9 cellular contexts compared by ENCODE assay signal in genomic region chr17:37570527-37571093, GRCh38. TPM values are rescaled to one million over a fixed set of nuclear protein-coding genes. Genes with fewer than 3 reads are reported as not detected.
DNase-seq lines count a peak whose midpoint lies in the region; ATAC-seq and TF ChIP-seq lines count a peak whose summit lies in the region.
"Had no signal": no experiment of that assay in that cellular context is flagged by ENCODE, and none has a peak within 500 bp of the region (broad histone marks: within the 10 kb centered on the region; RNA-seq: fewer than 3 reads in every experiment).

No MANE protein-coding gene starts in this region.

- TF ChIP-seq POLR2A in esophagus muscularis mucosa (IDR thresholded peaks at IDR 0.05; ENCODE audit: low read depth) = no peak

- H3K4me3 ChIP-seq in MG63 (no peak overlapping the region), esophagus muscularis mucosa (no peak overlapping the region)

- intact Hi-C loops in esophagus muscularis mucosa (cut with DNase I) = no loop called here

- no peak for ATAC-seq in GM21737 (IDR thresholded peaks at IDR 0.05; ENCODE audit: unreplicated experiment)
- no peak for ATAC-seq in GM21526 (IDR thresholded peaks at IDR 0.05; ENCODE audit: low FRiP score, unreplicated experiment)

- peak; percentile 6 for DNase-seq in NCI-H345 (lab: John Stamatoyannopoulos, UW)
- DNase-seq in NCI-H345 treated with DMSO at 0.1 percent for 48 hours (lab: John Stamatoyannopoulos, UW; ENCODE audit: unreplicated experiment) = no peak
- peak; percentile 69 for DNase-seq in MG63
- peak; percentile 54 for DNase-seq in activated CD4-positive, alpha-beta T cell treated with anti-CD3 and anti-CD28 coated beads for 48 hours
- no peak for DNase-seq in esophagus muscularis mucosa (ENCODE audit: extremely low spot score)
- DNase-seq in non-pigmented ciliary epithelial cell (ENCODE audit: low read depth) = peak; percentile 30
- DNase-seq: activated naive CD8-positive, alpha-beta T cell treated with anti-CD3 and anti-CD28 coated beads, Interleukin-2, amount 10 ng/mL, durations not matched to agents 7 days and 5 days had no signal

- TF ChIP-seq CTCF in esophagus muscularis mucosa (IDR thresholded peaks at IDR 0.05) = peak in 2 of 3 experiments; percentile 17 to 39

- WGBS in esophagus muscularis mucosa = 89% methylated on average over 7 of the region's 8 CpGs

- H3K9me3 ChIP-seq in MG63 = peaks cover 6% of the 10 kb centered on the region
- H3K9me3 ChIP-seq in esophagus muscularis mucosa = peaks cover 0 to 5% (median 0%) of the 10 kb centered on the region in 4 donors

- no peak overlapping the region for H3K27ac ChIP-seq in esophagus muscularis mucosa (replicated peaks in 1 of 4)

- no peak for TF ChIP-seq EP300 in esophagus muscularis mucosa (IDR thresholded peaks at IDR 0.05)

- H3K27me3 ChIP-seq in MG63 (no peaks in the 10 kb centered on the region), esophagus muscularis mucosa (no peaks in the 10 kb centered on the region)

- H3K4me1 ChIP-seq in esophagus muscularis mucosa = no peaks in the 10 kb centered on the region

- H3K36me3 ChIP-seq in MG63 (peaks cover 69% of the 10 kb centered on the region), esophagus muscularis mucosa (peaks cover 32 to 92% (median 75%) of the 10 kb centered on the region in 4 donors)

RNA-seq across cellular contexts. Expression of gene SYNRG, which starts 38.6 kb away (rescaled TPM):
- 8.3 and 10.6 TPM in 2 replicates for total RNA-seq in MG63 (2014; rRNA removed; shearing (Covaris generic); ENCODE audit: low replicate concordance)
- 10 to 100 TPM; 11.9 to 19.5 (median 17.0) TPM for total RNA-seq in esophagus muscularis mucosa

Comparison
In these comparisons a context has a peak if more than half of its experiments do, and no peak if none do; other contexts are left out.
1. DNase-seq: peak in NCI-H345 (single experiment), MG63 (single experiment), activated CD4-positive, alpha-beta T cell treated with anti-CD3 and anti-CD28 coated beads for 48 hours (single experiment) and non-pigmented ciliary epithelial cell (single experiment); none in NCI-H345 treated with DMSO at 0.1 percent for 48 hours (single experiment) and esophagus muscularis mucosa (single experiment).